Comparison of ENCODE assay signal across 8 cellular contexts in the genomic region with DNA sequence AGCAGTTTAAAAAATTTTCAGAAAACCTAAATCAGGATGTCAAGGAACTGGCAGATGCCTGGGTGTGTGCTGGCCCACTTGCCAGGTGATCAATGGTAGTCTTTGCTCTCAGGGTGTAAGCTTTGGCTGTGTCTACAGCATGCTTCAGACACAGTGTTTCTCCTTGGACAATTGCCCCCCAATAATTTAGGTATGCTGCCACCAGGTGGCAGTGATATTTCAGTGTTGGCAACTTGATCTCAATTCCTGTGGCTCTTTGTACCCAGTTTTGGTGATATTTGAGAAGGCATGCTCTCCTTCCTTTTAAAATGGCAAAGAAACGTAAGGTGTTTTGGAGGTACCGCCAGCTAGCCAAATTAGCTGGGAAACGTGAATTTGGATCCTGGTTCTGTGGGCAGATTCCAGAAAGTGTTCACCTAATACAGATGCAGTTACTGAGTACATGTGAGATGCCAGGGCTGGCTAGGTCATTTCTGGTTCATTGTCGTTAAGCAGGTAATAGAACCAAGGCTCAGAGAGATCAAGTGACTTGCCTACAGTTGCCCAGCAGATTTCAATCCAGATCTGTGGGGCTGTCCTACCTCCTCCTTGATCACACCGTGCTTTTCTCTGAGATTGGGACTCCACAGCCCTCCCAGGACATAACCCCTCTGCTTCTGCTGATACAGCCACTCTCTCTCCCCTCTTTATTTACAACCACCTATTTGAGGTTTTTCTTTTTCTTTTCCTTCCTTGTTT.
DNase-seq lines count a peak whose midpoint lies in the region; ATAC-seq and TF ChIP-seq lines count a peak whose summit lies in the region.

No MANE protein-coding gene starts in this region.

- ATAC-seq in HG02588 (IDR thresholded peaks at IDR 0.05; ENCODE audit: unreplicated experiment) (no peak), GM19452 (IDR thresholded peaks at IDR 0.05; ENCODE audit: unreplicated experiment) (no peak)

- H3K27me3 ChIP-seq in neutrophil: no peaks in the 10 kb centered on the region

- H3K27ac ChIP-seq in 22Rv1 (no peak overlapping the region), neutrophil (peak overlapping the region; percentile 15)

- H3K4me1 ChIP-seq in neutrophil (ENCODE audit: control insufficient read depth in 1 of 2, insufficient read depth in 1 of 2, low read depth in 1 of 2, low read length in 1 of 2): peaks cover 0 to 3% of the 10 kb centered on the region in 2 experiments

- peaks cover 55% of the 10 kb centered on the region for H3K36me3 ChIP-seq in neutrophil

- DNase-seq in GM12864 (ENCODE audit: low read depth) (peak; percentile 34), NCI-H2171 (lab: John Stamatoyannopoulos, UW) (peak; percentile 61), epidermal melanocyte (ENCODE audit: insufficient read length, low spot score) (peak; percentile 51)
- peak; percentile 51 to 56 for DNase-seq in activated CD4-positive, alpha-beta T cell treated with anti-CD3 and anti-CD28 coated beads, Interleukin-2, amount 50 U/mL, for 4 hours

- peak; percentile 60 for TF ChIP-seq CTCF in 22Rv1 (IDR thresholded peaks at IDR 0.05)
- peak; percentile 60 for TF ChIP-seq CTCF in GM12864 (IDR thresholded peaks at IDR 0.05; ENCODE audit: low read depth, low read length, missing control alignments)
- TF ChIP-seq CTCF in neutrophil (IDR thresholded peaks at IDR 0.05): peak; percentile 25

- H3K9me3 ChIP-seq in neutrophil: no peaks in the 10 kb centered on the region

- H3K4me3 ChIP-seq in GM12864 (ENCODE audit: low read depth, low read length) (no peak overlapping the region), neutrophil (ENCODE audit: low read depth in 1 of 2, low read length in 1 of 2) (no peak overlapping the region)
